In the genomic region with DNA sequence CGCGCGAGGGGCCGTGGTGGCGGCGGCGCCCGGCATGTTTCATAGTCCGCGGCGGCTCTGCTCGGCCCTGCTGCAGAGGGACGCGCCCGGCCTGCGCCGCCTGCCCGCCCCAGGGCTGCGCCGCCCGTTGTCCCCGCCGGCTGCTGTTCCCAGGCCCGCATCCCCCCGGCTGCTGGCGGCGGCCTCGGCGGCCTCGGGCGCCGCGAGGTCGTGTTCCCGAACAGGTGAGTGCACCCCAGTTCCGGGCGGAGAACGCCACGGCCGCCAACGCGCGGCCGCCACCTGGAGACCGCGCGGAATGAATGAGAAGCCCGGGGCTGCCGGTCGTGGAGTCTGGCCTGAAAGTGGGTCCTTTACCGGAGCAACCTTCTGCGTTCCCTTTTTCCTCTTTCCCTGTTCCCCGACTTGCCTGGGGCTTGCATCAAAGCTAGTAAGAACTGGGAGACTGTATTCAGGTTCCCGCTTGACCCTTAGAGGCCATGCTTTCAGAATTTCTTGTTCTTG, we compare ENCODE assay signal across 8 cellular contexts. TPM values are rescaled to one million over a fixed set of nuclear protein-coding genes. Genes with fewer than 3 reads are reported as not detected.
A peak's percentile ranks its signal among the peaks of the same experiment; 100 is the strongest.
DNase-seq lines count a peak whose midpoint lies in the region; ATAC-seq and TF ChIP-seq lines count a peak whose summit lies in the region.

No MANE protein-coding gene starts in this region.

- ATAC-seq in GM21717 (IDR thresholded peaks at IDR 0.05; ENCODE audit: unreplicated experiment) (peak; percentile 32), HG03469 (IDR thresholded peaks at IDR 0.05; ENCODE audit: unreplicated experiment) (no peak)
- peak in 1 of 2 donors; percentile 36 for ATAC-seq in naive thymus-derived CD8-positive, alpha-beta T cell

- peak; percentile 36 for DNase-seq in LHCN-M2 (ENCODE audit: low read depth)
- peak; percentile 52 for DNase-seq in activated CD4-positive, alpha-beta memory T cell treated with anti-CD3 and anti-CD28 coated beads, Interleukin-2, amount 10 ng/mL, durations not matched to agents 7 days and 5 days
- peak in 2 of 10 donors; percentile 10 to 21 for DNase-seq in naive thymus-derived CD8-positive, alpha-beta T cell

- H3K4me1 ChIP-seq in esophagus (ENCODE audit: control insufficient read depth in 2 of 2, insufficient read depth in 2 of 2, low read length in 1 of 2) (no peaks in the 10 kb centered on the region), thymus (ENCODE audit: control insufficient read depth, insufficient read depth, low read length) (peaks cover 5% of the 10 kb centered on the region)

- H3K27me3 ChIP-seq in esophagus (ENCODE audit: control insufficient read depth in 1 of 2, insufficient read depth in 2 of 2, low read length in 2 of 2) (no peaks in the 10 kb centered on the region), thymus (ENCODE audit: control insufficient read depth, insufficient read depth) (no peaks in the 10 kb centered on the region)

- peak overlapping the region; percentile 84 to 91 for H3K27ac ChIP-seq in esophagus (ENCODE audit: low read depth in 2 of 2, low read length in 1 of 2)
- H3K27ac ChIP-seq in thymus (ENCODE audit: low read depth), result peak overlapping the region; percentile 88

- CTCF ChIA-PET in activated CD4-positive, alpha-beta memory T cell treated with anti-CD3 and anti-CD28 coated beads, Interleukin-2, amount 10 ng/mL, durations not matched to agents 7 days and 5 days (lab: Charles Lee), result interaction anchor here (0.6 to 3.4 kb wide), 10 partner anchors 11 to 590 kb away, joined by 3 to 37 read pairs (median 4); no protein-coding TSS in a partner anchor

- TF ChIP-seq CTCF in GM12872 (IDR thresholded peaks at IDR 0.05; ENCODE audit: insufficient read depth, low read depth, low read length), result peak; percentile 20; the same call in 1 of the 3 replicates

- H3K36me3 Mint-ChIP-seq in activated CD4-positive, alpha-beta memory T cell treated with anti-CD3 and anti-CD28 coated beads, Interleukin-2, amount 10 ng/mL, durations not matched to agents 7 days and 5 days (ENCODE audit: low read depth), result peaks cover 8% of the 10 kb centered on the region
- H3K36me3 Mint-ChIP-seq in naive thymus-derived CD8-positive, alpha-beta T cell, result peaks cover 0 to 2% (median 0%) of the 10 kb centered on the region in 3 donors

- WGBS in esophagus, 2 donors, result 0% methylated on average over 34 to 54 of the region's 54 CpGs
- under 1% methylated on average over 54 of the region's 54 CpGs for WGBS in thymus

- H3K9me3 ChIP-seq in esophagus (ENCODE audit: control insufficient read depth in 2 of 2, insufficient read depth in 1 of 2, low read depth in 1 of 2, low read length in 1 of 2) (no peaks in the 10 kb centered on the region), thymus (ENCODE audit: control insufficient read depth) (no peaks in the 10 kb centered on the region)

- H3K36me3 ChIP-seq in esophagus (ENCODE audit: control insufficient read depth in 2 of 2, insufficient read depth in 2 of 2, low read length in 1 of 2) (no peaks in the 10 kb centered on the region), thymus (ENCODE audit: control insufficient read depth, insufficient read depth) (no peaks in the 10 kb centered on the region)

- H3K9me3 Mint-ChIP-seq in activated CD4-positive, alpha-beta memory T cell treated with anti-CD3 and anti-CD28 coated beads, Interleukin-2, amount 10 ng/mL, durations not matched to agents 7 days and 5 days, result no peaks in the 10 kb centered on the region
- H3K9me3 Mint-ChIP-seq in naive thymus-derived CD8-positive, alpha-beta T cell, result no peaks in the 10 kb centered on the region

- peak overlapping the region; percentile 87 for H3K4me3 Mint-ChIP-seq in activated CD4-positive, alpha-beta memory T cell treated with anti-CD3 and anti-CD28 coated beads, Interleukin-2, amount 10 ng/mL, durations not matched to agents 7 days and 5 days
- H3K4me3 Mint-ChIP-seq in naive thymus-derived CD8-positive, alpha-beta T cell, result peak overlapping the region; percentile 78 to 95 (median 88)

- H3K4me3 ChIP-seq in esophagus (ENCODE audit: low read depth in 1 of 2, low read length in 2 of 2) (peak overlapping the region; percentile 77 to 78), thymus (ENCODE audit: low read length) (peak overlapping the region; percentile 84)

- H3K27ac Mint-ChIP-seq in activated CD4-positive, alpha-beta memory T cell treated with anti-CD3 and anti-CD28 coated beads, Interleukin-2, amount 10 ng/mL, durations not matched to agents 7 days and 5 days, result peak overlapping the region; percentile 75
- peak overlapping the region; percentile 70 to 99 (median 96) for H3K27ac Mint-ChIP-seq in naive thymus-derived CD8-positive, alpha-beta T cell

- POLR2A ChIA-PET in activated CD4-positive, alpha-beta memory T cell treated with anti-CD3 and anti-CD28 coated beads, Interleukin-2, amount 10 ng/mL, durations not matched to agents 7 days and 5 days (lab: Charles Lee), result interaction anchor here (0.8 to 4.5 kb wide), 11 partner anchors 9 to 541 kb away, joined by 3 to 20 read pairs (median 7); partner anchors contain the start of genes ELF2, NAA15, NDUFC1 and SETD7
- POLR2A ChIA-PET in naive thymus-derived CD8-positive, alpha-beta T cell (lab: Charles Lee), result interaction anchor here (0.6 to 3.1 kb wide), 8 partner anchors 13 to 437 kb away, joined by 3 to 33 read pairs (median 6); partner anchors contain the start of gene NAA15

- peaks cover 33% of the 10 kb centered on the region for H3K4me1 Mint-ChIP-seq in activated CD4-positive, alpha-beta memory T cell treated with anti-CD3 and anti-CD28 coated beads, Interleukin-2, amount 10 ng/mL, durations not matched to agents 7 days and 5 days
- peaks cover 15 to 31% (median 27%) of the 10 kb centered on the region in 4 donors for H3K4me1 Mint-ChIP-seq in naive thymus-derived CD8-positive, alpha-beta T cell

- H3K27me3 Mint-ChIP-seq in activated CD4-positive, alpha-beta memory T cell treated with anti-CD3 and anti-CD28 coated beads, Interleukin-2, amount 10 ng/mL, durations not matched to agents 7 days and 5 days, result no peaks in the 10 kb centered on the region
- peaks cover 0 to 2% (median 0%) of the 10 kb centered on the region in 5 donors for H3K27me3 Mint-ChIP-seq in naive thymus-derived CD8-positive, alpha-beta T cell

RNA-seq across cellular contexts. Expression of gene NOCT, which starts 0.4 kb away (rescaled TPM):
- 14.4 and 18.6 TPM in 2 replicates for total RNA-seq in LHCN-M2 (2014; rRNA removed)
- polyA plus RNA-seq in LHCN-M2 (2012), result 9.7 TPM
- total RNA-seq in activated CD4-positive, alpha-beta memory T cell treated with anti-CD3 and anti-CD28 coated beads, Interleukin-2, amount 10 ng/mL, durations not matched to agents 7 days and 5 days, result 1 to 10 TPM; 4.5 to 5.4 TPM
- polyA plus RNA-seq in esophagus (1 to 10 TPM; 1.8 to 2.2 TPM), thymus (3.7 TPM)
- total RNA-seq in naive thymus-derived CD8-positive, alpha-beta T cell, result 1 to 10 TPM; 2.0 to 2.1 TPM
- polyA plus RNA-seq in naive thymus-derived CD8-positive, alpha-beta T cell, result under 1 TPM in 2 of 3 donors, not detected in 1; 0.44 to 0.51 TPM
